ENCODE assay signal across 9 cellular contexts in the genomic region with DNA sequence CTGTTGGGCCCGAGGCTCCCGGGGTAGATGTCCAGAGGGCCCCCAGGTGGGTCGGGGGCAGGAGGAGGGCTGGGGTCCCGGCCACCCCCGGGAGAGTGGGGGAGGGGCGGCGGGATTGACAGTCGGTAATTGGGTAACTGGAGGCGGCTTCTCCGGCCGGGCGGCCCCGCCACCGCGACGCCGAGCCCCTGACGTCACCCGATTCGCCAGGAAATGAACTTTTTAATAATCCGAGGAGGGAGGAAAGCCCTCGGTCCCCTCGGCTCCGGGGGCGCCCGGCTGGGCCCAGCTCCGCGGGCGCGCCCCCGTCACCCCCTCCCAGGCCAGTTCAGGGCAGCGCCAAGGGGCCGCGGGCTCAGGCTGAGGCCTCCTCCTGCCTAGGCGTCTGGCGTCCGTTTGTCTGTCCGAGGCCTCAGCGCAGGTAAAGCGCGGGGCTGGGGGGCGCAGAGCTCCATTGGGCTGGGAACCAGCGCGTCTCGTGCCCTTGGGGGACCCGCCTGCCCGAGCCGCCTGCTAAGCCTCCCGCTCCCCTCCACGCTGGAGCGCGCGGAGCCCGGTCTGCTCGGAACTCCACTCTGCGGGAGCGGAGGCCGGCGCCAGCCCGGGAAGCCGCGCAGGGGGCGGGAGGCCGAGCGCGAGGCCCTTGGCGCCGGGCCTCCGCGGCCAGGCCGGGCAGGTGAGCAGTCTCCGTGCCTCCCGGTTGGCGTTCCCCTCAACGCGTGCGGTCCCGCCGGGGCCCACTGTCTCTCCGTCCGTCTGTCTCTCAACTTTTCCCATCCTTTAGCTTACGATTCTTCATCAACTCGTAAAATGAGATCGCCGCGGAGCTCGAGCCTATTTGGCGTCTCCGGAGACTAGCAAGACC. TPM values are rescaled to one million over a fixed set of nuclear protein-coding genes. Genes with fewer than 3 reads are reported as not detected.
DNase-seq lines count a peak whose midpoint lies in the region; ATAC-seq and TF ChIP-seq lines count a peak whose summit lies in the region.
"Had no signal": no experiment of that assay in that cellular context is flagged by ENCODE, and none has a peak within 500 bp of the region (broad histone marks: within the 10 kb centered on the region; RNA-seq: fewer than 3 reads in every experiment).

No MANE protein-coding gene starts in this region.

- peak in 1 of 4 donors; percentile 58 for TF ChIP-seq POLR2A in upper lobe of left lung (IDR thresholded peaks at IDR 0.05)

- H3K27me3 ChIP-seq in BJ (ENCODE audit: control insufficient read depth, insufficient read depth, low read length) (no peaks in the 10 kb centered on the region), upper lobe of left lung (peaks cover 0 to 95% (median 64%) of the 10 kb centered on the region in 4 donors)

- H3K36me3 Mint-ChIP-seq in HFFc6 (ENCODE audit: low read depth) (peaks cover 43% of the 10 kb centered on the region), memory B cell (no peaks in the 10 kb centered on the region)

- H3K27ac ChIP-seq in SK-N-MC (no peak overlapping the region), upper lobe of left lung (peak overlapping the region; percentile 89 to 94 (median 90))

- peaks cover 14% of the 10 kb centered on the region for H3K36me3 ChIP-seq in BJ (ENCODE audit: control insufficient read depth, insufficient read depth, low read length)
- no peaks in the 10 kb centered on the region; the same call in 1 of the 2 replicates for H3K36me3 ChIP-seq in SK-N-MC (ENCODE audit: insufficient read depth, low read length)
- H3K36me3 ChIP-seq in upper lobe of left lung, result peaks cover 0 to 32% (median 5%) of the 10 kb centered on the region in 4 donors

- H3K27ac Mint-ChIP-seq in HFFc6, result peak overlapping the region; percentile 94
- no peak overlapping the region for H3K27ac Mint-ChIP-seq in memory B cell

- peak overlapping the region; percentile 76 for H3K9ac ChIP-seq in SK-N-MC (ENCODE audit: insufficient read length)

- no peaks in the 10 kb centered on the region for H3K9me3 ChIP-seq in SK-N-MC (ENCODE audit: low read depth, low read length)
- no peaks in the 10 kb centered on the region for H3K9me3 ChIP-seq in upper lobe of left lung

- TF ChIP-seq EP300 in upper lobe of left lung (IDR thresholded peaks at IDR 0.05), result no peak

- H3K9me3 Mint-ChIP-seq in HFFc6, result no peaks in the 10 kb centered on the region
- H3K9me3 Mint-ChIP-seq in memory B cell, result no peaks in the 10 kb centered on the region

- TF ChIP-seq CTCF in BJ (IDR thresholded peaks at IDR 0.05; ENCODE audit: insufficient read depth, low read depth, low read length), result no peak
- no peak for TF ChIP-seq CTCF in HFFc6 (IDR thresholded peaks at IDR 0.05)
- TF ChIP-seq CTCF in upper lobe of left lung (IDR thresholded peaks at IDR 0.05), result no peak

- 2% methylated on average over 51 of the region's 89 CpGs; no CpG with 5 or more reads in 1 of the 2 donors for WGBS in upper lobe of left lung, 2 donors

- POLR2A ChIA-PET in BJ (lab: Charles Lee), result no interaction called here

- H3K4me3 ChIP-seq in BJ (ENCODE audit: low read depth, low read length), result peak overlapping the region; percentile 91
- H3K4me3 ChIP-seq in SK-N-MC, result peak overlapping the region; percentile 91
- H3K4me3 ChIP-seq in upper lobe of left lung, result peak overlapping the region; percentile 26 to 69 (median 58)

- DNase-seq in BJ (ENCODE audit: low read depth) (no peak), HFFc6 (peak; percentile 74), SK-N-MC (ENCODE audit: low read depth, low spot score) (no peak), dedifferentiated amniotic fluid mesenchymal stem cell (ENCODE audit: extremely low spot score) (peak; percentile 61), memory B cell (ENCODE audit: low spot score in 2 of 2) (peak in 1 of 2 donors; percentile 19), upper lobe of left lung (peak in 1 of 2 donors; percentile 91)

- ATAC-seq in memory B cell (ENCODE audit: low read depth) (peak; percentile 30), upper lobe of left lung (ENCODE audit: low FRiP score in 2 of 2) (peak in 1 of 2 donors; percentile 31), HG03280 (IDR thresholded peaks at IDR 0.05; ENCODE audit: unreplicated experiment) (no peak), GM19328 (IDR thresholded peaks at IDR 0.05; ENCODE audit: unreplicated experiment) (no peak)

- peaks cover 40 to 70% (median 54%) of the 10 kb centered on the region in 4 donors for H3K4me1 ChIP-seq in upper lobe of left lung

- H3K27me3 Mint-ChIP-seq in HFFc6 (ENCODE audit: insufficient read depth) (peaks cover 7% of the 10 kb centered on the region), memory B cell (peaks cover 35% of the 10 kb centered on the region)

- peak overlapping the region; percentile 100 for H3K4me3 Mint-ChIP-seq in HFFc6
- peak overlapping the region; percentile 80 for H3K4me3 Mint-ChIP-seq in memory B cell

- CTCF ChIA-PET in BJ (lab: Yijun Ruan, JAX), result interaction anchor here (0.8 to 2.0 kb wide), 7 partner anchors 8 to 394 kb away, joined by 3 to 10 read pairs (median 4); no protein-coding TSS in a partner anchor

- peaks cover 25% of the 10 kb centered on the region for H3K4me1 Mint-ChIP-seq in HFFc6 (ENCODE audit: low read depth)
- H3K4me1 Mint-ChIP-seq in memory B cell, result peaks cover 22% of the 10 kb centered on the region

RNA-seq across cellular contexts. Expression of a gene that starts 3.8 kb away (rescaled TPM):
- polyA plus RNA-seq in BJ (2011; rRNA removed), result 8.3 and 13.4 TPM in 2 replicates
- 9.4 and 10.9 TPM in 2 replicates for polyA minus RNA-seq in BJ (2011; rRNA and poly(A)+ RNA removed)
- 10 to 100 TPM; 71.0 to 97.5 (median 79.6) TPM for total RNA-seq in HFFc6 (2021; fragmentation: NEBNext Ultra II Directional; extraction: Animal tissue kit (Norgen Biotek cat#: 25700))
- total RNA-seq in upper lobe of left lung, result 10 to 100 TPM; 17.8 to 97.0 (median 63.0) TPM

RNA-seq across cellular contexts. Expression of a gene that starts 22.5 kb away (rescaled TPM):
- polyA plus RNA-seq in BJ (2011; rRNA removed), result not detected in 2 replicates
- polyA minus RNA-seq in BJ (2011; rRNA and poly(A)+ RNA removed), result not detected in 2 replicates
- total RNA-seq in HFFc6 (2021; fragmentation: NEBNext Ultra II Directional; extraction: Animal tissue kit (Norgen Biotek cat#: 25700)), result not detected
- not detected for total RNA-seq in upper lobe of left lung
- total RNA-seq: frontal cortex had no signal

Comparison
In these comparisons a context has a peak if more than half of its experiments do, and no peak if none do; other contexts are left out.
1. DNase-seq: peak in HFFc6 (single experiment) and dedifferentiated amniotic fluid mesenchymal stem cell (single experiment); none in BJ (single experiment) and SK-N-MC (single experiment).
2. Peak in every context shown above with its lines, with median percentiles within 50 percentile points of each other: H3K4me3 ChIP-seq.